39 cellular contexts compared by ENCODE assay signal in the genomic region with DNA sequence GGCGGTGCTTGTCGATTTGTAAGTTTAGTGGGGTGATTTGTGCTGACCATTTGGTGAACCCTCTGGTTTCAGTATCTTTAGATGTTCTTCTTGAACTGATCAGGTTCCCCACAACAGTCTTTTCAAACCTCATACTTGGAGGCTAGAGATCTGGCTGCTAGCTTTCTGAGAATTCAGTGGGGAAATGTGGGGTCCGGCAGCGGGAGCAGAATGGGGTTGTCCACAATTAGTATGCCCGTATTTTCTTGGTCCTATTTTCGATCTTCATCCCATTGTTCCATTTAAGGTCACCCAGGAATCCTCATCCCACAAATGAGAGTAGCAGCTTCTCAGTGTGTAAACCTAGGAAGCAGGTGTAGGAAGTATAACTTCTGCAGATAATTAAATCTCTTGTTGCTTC. TPM values are rescaled to one million over a fixed set of nuclear protein-coding genes. Genes with fewer than 3 reads are reported as not detected.
"Had no signal": no experiment of that assay in that cellular context is flagged by ENCODE, and none has a peak within 500 bp of the region (broad histone marks: within the 10 kb centered on the region; RNA-seq: fewer than 3 reads in every experiment).

No MANE protein-coding gene starts in this region.

- H3K27ac ChIP-seq: KMS-11 had no signal

- H3K9me3 ChIP-seq: MG63 had no signal

- H3K27me3 ChIP-seq: MG63 had no signal

- DNase-seq: Karpas-422, Kasumi-1, KG1, MG63, MM.1S, MV-4-11, NCI-H1048, NCI-H1092, NCI-H1092 treated with DMSO at 0.1 percent for 48 hours, NCI-H1105, NCI-H1105 treated with DMSO at 0.1 percent for 48 hours, NCI-H1417, NCI-H1417 treated with DMSO at 0.1 percent for 48 hours, NCI-H1436, NCI-H1436 treated with DMSO at 0.1 percent for 48 hours, NCI-H146, NCI-H1694, NCI-H1694 treated with DMSO at 0.1 percent for 48 hours, NCI-H187, NCI-H187 treated with DMSO at 0.1 percent for 48 hours, NCI-H1930, NCI-H2029, NCI-H2029 treated with DMSO at 0.1 percent for 48 hours, NCI-H2081, NCI-H2081 treated with DMSO at 0.1 percent for 48 hours, NCI-H2107, NCI-H2171, NCI-H2171 treated with DMSO at 0.1 percent for 48 hours, NCI-H2227 treated with DMSO at 0.1 percent for 48 hours, NCI-H226, NCI-H345, NCI-H446, NCI-H446 treated with DMSO at 0.1 percent for 48 hours, NCI-H510A had no signal

- H3K9ac ChIP-seq: KMS-11 had no signal

- H3K4me3 ChIP-seq: MG63 had no signal

- H3K36me3 ChIP-seq: MG63 had no signal

RNA-seq across cellular contexts. Expression of gene TPTE, which starts 10.3 kb away (rescaled TPM):
- total RNA-seq: LHCN-M2, M059J, MCF 10A, NCI-H460 had no signal
